1 cellular context compared by ENCODE assay signal in the genomic region with DNA sequence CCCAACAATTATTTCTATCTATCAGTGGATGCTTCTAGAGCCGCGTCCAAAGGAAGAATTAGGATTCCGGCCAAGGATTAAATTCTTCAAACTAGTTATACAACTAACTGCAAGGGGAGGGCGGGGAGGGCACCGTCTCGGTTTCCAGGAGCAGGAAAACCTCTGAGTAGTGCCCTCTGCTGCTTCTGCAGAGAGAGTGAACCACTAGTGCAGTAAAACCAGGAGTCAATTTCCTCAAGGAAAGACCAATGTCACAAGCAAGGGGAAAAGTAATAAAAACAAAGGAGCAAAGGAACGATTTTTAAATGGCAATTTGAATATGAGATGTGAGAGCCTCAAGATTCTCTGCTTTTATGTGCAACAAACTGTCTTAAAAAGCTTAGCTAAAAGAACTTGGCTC.
TF ChIP-seq lines count a peak whose summit lies in the region.

No MANE protein-coding gene starts in this region.

TF ChIP-seq in H1, 55 proteins besides CTCF, POLR2A, EP300 and RAD21:
- TF ChIP-seq CHD7 (IDR thresholded peaks at IDR 0.05; ENCODE audit: insufficient replicate concordance, low read length) (no peak), JUND (IDR thresholded peaks at IDR 0.05; ENCODE audit: low read length) (no peak), RXRA (IDR thresholded peaks at IDR 0.05; ENCODE audit: insufficient read depth, low read depth, low read length) (no peak), BACH1 (IDR thresholded peaks at IDR 0.05; ENCODE audit: low read length) (no peak), CHD1 (IDR thresholded peaks at IDR 0.05; ENCODE audit: low read depth, low read length) (no peak), TAF1 (IDR thresholded peaks at IDR 0.05; ENCODE audit: low read depth, low read length) (no peak), PHF8 (conservative IDR thresholded peaks at IDR 0.05; ENCODE audit: low read depth, low read length) (no peak), SIX5 (IDR thresholded peaks at IDR 0.05; ENCODE audit: low read depth, low read length) (no peak)
- TF ChIP-seq, protein P1, sequence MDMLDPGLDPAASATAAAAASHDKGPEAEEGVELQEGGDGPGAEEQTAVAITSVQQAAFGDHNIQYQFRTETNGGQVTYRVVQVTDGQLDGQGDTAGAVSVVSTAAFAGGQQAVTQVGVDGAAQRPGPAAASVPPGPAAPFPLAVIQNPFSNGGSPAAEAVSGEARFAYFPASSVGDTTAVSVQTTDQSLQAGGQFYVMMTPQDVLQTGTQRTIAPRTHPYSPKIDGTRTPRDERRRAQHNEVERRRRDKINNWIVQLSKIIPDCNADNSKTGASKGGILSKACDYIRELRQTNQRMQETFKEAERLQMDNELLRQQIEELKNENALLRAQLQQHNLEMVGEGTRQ (IDR thresholded peaks at IDR 0.05; ENCODE audit: low read length) = no peak
